In genomic region chr2:33704352-33704751, GRCh38 we compare ENCODE assay signal across 20 cellular contexts.
"Had no signal": no experiment of that assay in that cellular context is flagged by ENCODE, and none has a peak within 500 bp of the region (broad histone marks: within the 10 kb centered on the region; RNA-seq: fewer than 3 reads in every experiment).

No MANE protein-coding gene starts in this region.

- ATAC-seq: activated T-cell treated with anti-CD3 and anti-CD28 coated beads, Interleukin-2, amount 50 U/mL, for 72 hours; effector memory CD8-positive, alpha-beta T cell; foreskin keratinocyte; natural killer cell; T-helper 17 cell had no signal

- H3K4me3 ChIP-seq: ascending aorta, right atrium auricular region, thyroid gland had no signal

- H3K9me3 ChIP-seq: ascending aorta, right atrium auricular region, thyroid gland had no signal

- H3K27me3 Mint-ChIP-seq: activated naive CD4-positive, alpha-beta T cell treated with anti-CD3 and anti-CD28 coated beads, Interleukin-2, amount 50 U/mL, for 24 hours; progenitor cell of endocrine pancreas had no signal

- H3K4me1 Mint-ChIP-seq: activated naive CD4-positive, alpha-beta T cell treated with anti-CD3 and anti-CD28 coated beads, Interleukin-2, amount 50 U/mL, for 24 hours; natural killer cell; T-helper 17 cell had no signal

- H3K36me3 Mint-ChIP-seq: activated naive CD4-positive, alpha-beta T cell treated with anti-CD3 and anti-CD28 coated beads, Interleukin-2, amount 50 U/mL, for 24 hours; natural killer cell had no signal

- H3K4me1 ChIP-seq: ascending aorta, foreskin keratinocyte, right atrium auricular region, thyroid gland had no signal

- H3K36me3 ChIP-seq: ascending aorta, right atrium auricular region, thyroid gland had no signal

- H3K27me3 ChIP-seq: ascending aorta, foreskin keratinocyte, right atrium auricular region, thyroid gland had no signal

- H3K27ac ChIP-seq: ascending aorta, foreskin keratinocyte, right atrium auricular region, thyroid gland, VCaP had no signal

- H3K9me3 Mint-ChIP-seq: activated naive CD4-positive, alpha-beta T cell treated with anti-CD3 and anti-CD28 coated beads, Interleukin-2, amount 50 U/mL, for 24 hours; activated T-cell treated with anti-CD3 and anti-CD28 coated beads, Interleukin-2, amount 50 U/mL, for 72 hours; effector memory CD8-positive, alpha-beta T cell; natural killer cell had no signal

- DNase-seq: activated CD4-positive, CD25-positive, alpha-beta regulatory T cell treated with anti-CD3 and anti-CD28 coated beads, Interleukin-2, amount 50 U/mL, for 72 hours; activated CD8-positive, alpha-beta memory T cell treated with anti-CD3 and anti-CD28 coated beads for 24 hours; activated CD8-positive, alpha-beta memory T cell treated with anti-CD3 and anti-CD28 coated beads, Interleukin-2, amount 50 U/mL, for 48 hours; activated effector memory CD4-positive, alpha-beta T cell treated with anti-CD3 and anti-CD28 coated beads, Interleukin-2, amount 50 U/mL, for 16 hours; activated T-cell treated with anti-CD3 and anti-CD28 coated beads, Interleukin-2, amount 50 U/mL, for 72 hours; effector memory CD8-positive, alpha-beta T cell; foreskin keratinocyte; head of caudate nucleus; mesendoderm; natural killer cell; occipital lobe; stimulated activated CD4-positive, alpha-beta T cell treated with anti-CD3 and anti-CD28 coated beads, Interleukin-2, amount 100 ng/mL, for 24 hours; stimulated activated naive CD4-positive, alpha-beta T cell treated with Interleukin-2 at 50 U/mL for 16 hours; T-helper 17 cell; thyroid gland had no signal

- H3K4me3 Mint-ChIP-seq: activated naive CD4-positive, alpha-beta T cell treated with anti-CD3 and anti-CD28 coated beads, Interleukin-2, amount 50 U/mL, for 24 hours; activated T-cell treated with anti-CD3 and anti-CD28 coated beads, Interleukin-2, amount 50 U/mL, for 72 hours; effector memory CD8-positive, alpha-beta T cell; natural killer cell; T-helper 17 cell had no signal

- H3K27ac Mint-ChIP-seq: activated naive CD4-positive, alpha-beta T cell treated with anti-CD3 and anti-CD28 coated beads, Interleukin-2, amount 50 U/mL, for 24 hours; activated T-cell treated with anti-CD3 and anti-CD28 coated beads, Interleukin-2, amount 50 U/mL, for 72 hours; effector memory CD8-positive, alpha-beta T cell; natural killer cell; progenitor cell of endocrine pancreas; T-helper 17 cell had no signal
